ENCODE assay signal across 8 cellular contexts in genomic region chr13:28099396-28100148, GRCh38. TPM values are rescaled to one million over a fixed set of nuclear protein-coding genes. Genes with fewer than 3 reads are reported as not detected.
DNase-seq lines count a peak whose midpoint lies in the region; ATAC-seq and TF ChIP-seq lines count a peak whose summit lies in the region.

No MANE protein-coding gene starts in this region.

- no peak for ATAC-seq in GM21526 (IDR thresholded peaks at IDR 0.05; ENCODE audit: low FRiP score, unreplicated experiment)

- no peak for TF ChIP-seq POLR2A in breast epithelium (IDR thresholded peaks at IDR 0.05)

- H3K79me2 ChIP-seq in ACC112 (ENCODE audit: control insufficient read depth, insufficient read depth, low read length, unreplicated experiment) = no peaks in the 10 kb centered on the region

- peak overlapping the region; percentile 11 for H2AFZ ChIP-seq in ACC112 (ENCODE audit: low read length, unreplicated experiment)

- H3K27ac ChIP-seq in ACC112 (ENCODE audit: low read depth, low read length) (no peak overlapping the region), breast epithelium (no peak overlapping the region), muscle layer of duodenum (ENCODE audit: low read length) (no peak overlapping the region), brain microvascular endothelial cell (no peak overlapping the region)

- H3K9me3 ChIP-seq in HAP-1 (no peaks in the 10 kb centered on the region), breast epithelium (peaks cover 0 to 8% of the 10 kb centered on the region in 2 donors), muscle layer of duodenum (ENCODE audit: control insufficient read depth in 1 of 2, low read length in 2 of 2) (peaks cover 0 to 5% of the 10 kb centered on the region in 2 donors)

- in situ Hi-C loops in HAP-1 (cut with MboI; ENCODE audit: low sequenced_read_pairs) (no loop called here), brain microvascular endothelial cell (cut with HindIII; ENCODE audit: low pct_ligation_motif_present, low sequenced_read_pairs) (no loop called here)

- DNase-seq in HAP-1 (ENCODE audit: low spot score in 2 of 2) = no peak
- no peak for DNase-seq in breast epithelium (ENCODE audit: low spot score in 2 of 2)
- no peak for DNase-seq in brain microvascular endothelial cell
- DNase-seq in activated effector memory CD4-positive, alpha-beta T cell treated with Interleukin-2 at 50 U/mL for 16 hours = no peak
- DNase-seq in NCI-H1436 (lab: John Stamatoyannopoulos, UW) = no peak

- peaks cover 83% of the 10 kb centered on the region for H3K27me3 ChIP-seq in ACC112 (ENCODE audit: insufficient read depth, low read length)
- H3K27me3 ChIP-seq in HAP-1 (ENCODE audit: low read depth) = peaks cover 16% of the 10 kb centered on the region; the same call in 1 of the 2 replicates
- peaks cover 0 to 70% of the 10 kb centered on the region in 2 donors for H3K27me3 ChIP-seq in breast epithelium
- peaks cover 18% of the 10 kb centered on the region for H3K27me3 ChIP-seq in muscle layer of duodenum (ENCODE audit: low read depth, low read length)
- H3K27me3 ChIP-seq in brain microvascular endothelial cell (replicated peaks) = peaks cover 48% of the 10 kb centered on the region

- TF ChIP-seq CTCF in breast epithelium (IDR thresholded peaks at IDR 0.05) = no peak
- TF ChIP-seq CTCF in brain microvascular endothelial cell (IDR thresholded peaks at IDR 0.05; ENCODE audit: low read depth, low read length, missing control alignments) = no peak

- intact Hi-C loops in breast epithelium (cut with DNase I; ENCODE audit: low total_unique reads) = no loop called here

- H3K36me3 ChIP-seq in ACC112 (ENCODE audit: insufficient read depth, low read length) (no peaks in the 10 kb centered on the region), HAP-1 (replicated peaks) (no peaks in the 10 kb centered on the region), breast epithelium (no peaks in the 10 kb centered on the region), muscle layer of duodenum (ENCODE audit: control insufficient read depth in 1 of 2, insufficient read depth in 2 of 2, low read length in 2 of 2) (no peaks in the 10 kb centered on the region), brain microvascular endothelial cell (replicated peaks) (no peaks in the 10 kb centered on the region)

- H3K4me3 ChIP-seq in ACC112 (ENCODE audit: low read depth, low read length) (peak overlapping the region; percentile 67), HAP-1 (peak overlapping the region; percentile 21; the same call in 1 of the 2 replicates), breast epithelium (peak overlapping the region; percentile 22 to 68 (median 48)), muscle layer of duodenum (ENCODE audit: low read depth in 1 of 2, low read length in 2 of 2) (peak overlapping the region; percentile 16 to 72), brain microvascular endothelial cell (ENCODE audit: low read depth, low read length) (no peak overlapping the region)

- H3K4me1 ChIP-seq in ACC112 (ENCODE audit: control insufficient read depth, insufficient read depth, low read length, unreplicated experiment) = peaks cover 4% of the 10 kb centered on the region
- H3K4me1 ChIP-seq in HAP-1 = peaks cover 5% of the 10 kb centered on the region
- H3K4me1 ChIP-seq in breast epithelium = no peaks in the 10 kb centered on the region
- H3K4me1 ChIP-seq in muscle layer of duodenum (ENCODE audit: control insufficient read depth in 1 of 2, insufficient read depth in 2 of 2, low read length in 2 of 2) = peaks cover 0 to 17% of the 10 kb centered on the region in 2 donors

RNA-seq across cellular contexts. Expression of gene FLT3, which starts 0.8 kb away (rescaled TPM):
- total RNA-seq in breast epithelium = 1 to 10 TPM in 2 of 3 donors, under 1 TPM in 1; 0.98 to 1.4 (median 1.3) TPM

RNA-seq across cellular contexts. Expression of gene PAN3, which starts 38.8 kb away (rescaled TPM):
- 10 to 100 TPM; 39.0 to 75.2 (median 50.8) TPM for total RNA-seq in breast epithelium
